14 cellular contexts compared by ENCODE assay signal in genomic region chr2:217593732-217594131, GRCh38.
DNase-seq lines count a peak whose midpoint lies in the region; ATAC-seq, FAIRE-seq and TF ChIP-seq lines count a peak whose summit lies in the region.
"Had no signal": no experiment of that assay in that cellular context is flagged by ENCODE, and none has a peak within 500 bp of the region (broad histone marks: within the 10 kb centered on the region; RNA-seq: fewer than 3 reads in every experiment).

No MANE protein-coding gene starts in this region.

- H2BK120ac ChIP-seq in H1 (replicated peaks; ENCODE audit: low read depth, low read length) = no peak overlapping the region

- no peak for FAIRE-seq in H1 (lab: Jason Lieb, UNC)
- FAIRE-seq: endometrium had no signal

- no peaks in the 10 kb centered on the region for H3K23me2 ChIP-seq in H1 (ENCODE audit: low read depth, low read length)

- H3K4me3 ChIP-seq in H1 (ENCODE audit: extremely low read depth in 1 of 4, insufficient read depth in 2 of 4, low read depth in 3 of 4, low read length in 4 of 4) (no peak overlapping the region), stomach (no peak overlapping the region), uterus (no peak overlapping the region)
- H3K4me3 ChIP-seq: right lobe of liver had no signal

- H3K27ac ChIP-seq in H1 (ENCODE audit: low read depth, low read length) (no peak overlapping the region), stomach (no peak overlapping the region), uterus (no peak overlapping the region)
- H3K27ac ChIP-seq: right lobe of liver had no signal

- no peak overlapping the region for H2BK5ac ChIP-seq in H1 (ENCODE audit: low read depth, low read length)

- H3K27me3 ChIP-seq in H1 (replicated peaks in 1 of 4; ENCODE audit: control insufficient read depth in 3 of 4, extremely low read depth in 1 of 4, insufficient read depth in 3 of 4, low read length in 3 of 4) (no peaks in the 10 kb centered on the region), stomach (no peaks in the 10 kb centered on the region), uterus (no peaks in the 10 kb centered on the region)
- H3K27me3 ChIP-seq: right lobe of liver had no signal

- H3K4ac ChIP-seq in H1 (replicated peaks; ENCODE audit: insufficient read length, low read depth, low read length) = no peak overlapping the region

- no peaks in the 10 kb centered on the region for H3K79me1 ChIP-seq in H1 (ENCODE audit: low read depth, low read length)

- no peak for TF ChIP-seq POLR2A in GM18505 (IDR thresholded peaks at IDR 0.05; ENCODE audit: borderline replicate concordance, extremely low read depth, insufficient read depth, insufficient read length)
- TF ChIP-seq POLR2A in H1 (IDR thresholded peaks at IDR 0.05; ENCODE audit: control extremely low read depth in 1 of 2, low read depth in 2 of 2, low read length in 2 of 2) = no peak
- no peak for TF ChIP-seq POLR2A in stomach (IDR thresholded peaks at IDR 0.05)
- no peak for TF ChIP-seq POLR2A in uterus (IDR thresholded peaks at IDR 0.05)

- H2BK20ac ChIP-seq in H1 (ENCODE audit: low read length) = no peak overlapping the region

- H3K79me2 ChIP-seq in H1 (ENCODE audit: control insufficient read depth in 1 of 2, insufficient read depth in 2 of 2, low read length in 2 of 2) = no peaks in the 10 kb centered on the region

- H4K20me1 ChIP-seq in H1 (replicated peaks in 1 of 2; ENCODE audit: control insufficient read depth in 1 of 2, insufficient read depth in 2 of 2, low read length in 2 of 2) = no peaks in the 10 kb centered on the region

- H2BK15ac ChIP-seq in H1 (ENCODE audit: low read length) = no peak overlapping the region

- no peak overlapping the region for H3K14ac ChIP-seq in H1 (ENCODE audit: insufficient read length)

- TF ChIP-seq RAD21 in H1 (IDR thresholded peaks at IDR 0.05 in 1 of 2, conservative IDR thresholded peaks at IDR 0.05 in 1 of 2; ENCODE audit: low read depth in 2 of 2, low read length in 2 of 2) = no peak

- CTCF ChIA-PET in H1 (lab: Charles Lee; ENCODE audit: partially characterized antibody) = interaction anchor here (0.8 to 1.8 kb wide), 4 partner anchors 13 to 1223 kb away, joined by 3 to 4 read pairs (median 4); no protein-coding TSS in a partner anchor

- no peak overlapping the region for H3K23ac ChIP-seq in H1 (ENCODE audit: insufficient read length)

- intact Hi-C loops in stomach (cut with DNase I; ENCODE audit: low total_unique reads) = no loop called here
- intact Hi-C loops in uterus (cut with DNase I; ENCODE audit: low total_unique reads) = no loop called here

- ATAC-seq in GM18505 (IDR thresholded peaks at IDR 0.05; ENCODE audit: unreplicated experiment) (peak; percentile 73), GM21786 (IDR thresholded peaks at IDR 0.05; ENCODE audit: unreplicated experiment) (peak; percentile 55)

- H3K4me1 ChIP-seq in H1 (replicated peaks in 1 of 4; ENCODE audit: control insufficient read depth in 3 of 4, insufficient read depth in 4 of 4, low read length in 3 of 4) (peaks cover 0 to 9% (median 3%) of the 10 kb centered on the region in 4 experiments; a peak in 4 of 7 replicates), stomach (no peaks in the 10 kb centered on the region), uterus (no peaks in the 10 kb centered on the region)
- H3K4me1 ChIP-seq: right lobe of liver had no signal

- no peak overlapping the region for H4K5ac ChIP-seq in H1 (ENCODE audit: insufficient read length, low read depth, low read length)

- WGBS in H1 (ENCODE audit: extremely low coverage in 1 of 2, insufficient coverage in 1 of 2, insufficient read length in 1 of 2, insufficient replicate concordance in 2 of 2, low coverage in 1 of 2, low lambda C conversion rate in 2 of 2, missing lambda C conversion rate in 1 of 2), 2 experiments = 84% methylated on average over 4 of the region's 4 CpGs; no CpG with 5 or more reads in 1 of the 2 experiments
- WGBS in stomach, 5 donors = 53 to 67% (median 54%) methylated on average over 4 of the region's 4 CpGs

- no peak overlapping the region for H4K91ac ChIP-seq in H1 (replicated peaks; ENCODE audit: insufficient read length, low read length)

- H2BK12ac ChIP-seq in H1 (ENCODE audit: low read depth, low read length) = no peak overlapping the region

- H3K9me3 ChIP-seq in H1 (ENCODE audit: insufficient read depth in 2 of 2, low read depth in 1 of 2, low read length in 1 of 2) = no peaks in the 10 kb centered on the region
- H3K9me3 ChIP-seq in stomach = no peaks in the 10 kb centered on the region
- no peaks in the 10 kb centered on the region for H3K9me3 ChIP-seq in uterus
- H3K9me3 ChIP-seq: right lobe of liver had no signal

- peak; percentile 85 for DNase-seq in MV-4-11 (lab: John Stamatoyannopoulos, UW)
- no peak for DNase-seq in H1 (ENCODE audit: low read depth in 1 of 2, low spot score in 2 of 2)
- DNase-seq in DMS 273 treated with DMSO at 0.1 percent for 48 hours (lab: John Stamatoyannopoulos, UW) = no peak
- no peak for DNase-seq in stomach
- DNase-seq in GM19240 (ENCODE audit: insufficient read length, low spot score) = no peak
- no peak for DNase-seq in uterus
- DNase-seq: activated CD8-positive, alpha-beta memory T cell treated with anti-CD3 and anti-CD28 coated beads, Interleukin-2, amount 50 U/mL, for 4 hours; Calu3; NK-92 treated with Interleukin-12 subunit alpha and Interleukin-12 subunit beta, amount 100 ng/mL, for 24 hours; right lobe of liver; trophoblast cell had no signal

- no peak overlapping the region for H3K9ac ChIP-seq in H1 (replicated peaks in 1 of 4; ENCODE audit: extremely low read depth in 1 of 4, low read depth in 3 of 4, low read length in 3 of 4)

- no peak overlapping the region for H3K4me2 ChIP-seq in H1 (ENCODE audit: insufficient read depth in 1 of 2, low read depth in 2 of 2, low read length in 2 of 2)

- peak overlapping the region; percentile 40; the same call in 1 of the 2 replicates for H4K8ac ChIP-seq in H1 (ENCODE audit: extremely low read depth, insufficient read depth, low read length)

- H3K18ac ChIP-seq in H1 (ENCODE audit: extremely low read depth, low read length) = no peak overlapping the region

- TF ChIP-seq EP300 in H1 (IDR thresholded peaks at IDR 0.05; ENCODE audit: borderline replicate concordance in 1 of 2, low read depth in 2 of 2, low read length in 2 of 2) = no peak
- no peak for TF ChIP-seq EP300 in stomach (IDR thresholded peaks at IDR 0.05)

- POLR2A ChIA-PET in H1 (lab: Charles Lee; ENCODE audit: partially characterized antibody) = no interaction called here

- H3K36me3 ChIP-seq in H1 (ENCODE audit: control insufficient read depth in 2 of 4, insufficient read depth in 4 of 4, low read length in 3 of 4) = no peaks in the 10 kb centered on the region
- H3K36me3 ChIP-seq in stomach = no peaks in the 10 kb centered on the region
- no peaks in the 10 kb centered on the region for H3K36me3 ChIP-seq in uterus
- H3K36me3 ChIP-seq: right lobe of liver had no signal

- H3K56ac ChIP-seq in H1 (replicated peaks; ENCODE audit: insufficient read length, low read depth, low read length) = no peak overlapping the region

- H2AFZ ChIP-seq in H1 (ENCODE audit: low read length) = no peak overlapping the region

- H2AK5ac ChIP-seq in H1 (ENCODE audit: low read depth, low read length) = no peak overlapping the region

- TF ChIP-seq CTCF in H1 (IDR thresholded peaks at IDR 0.05; ENCODE audit: control extremely low read depth in 1 of 3, insufficient read depth in 1 of 3, low read depth in 1 of 3, low read length in 3 of 3) = no peak
- TF ChIP-seq CTCF in stomach (IDR thresholded peaks at IDR 0.05) = no peak
- no peak for TF ChIP-seq CTCF in uterus (IDR thresholded peaks at IDR 0.05)

TF ChIP-seq in H1, 55 proteins besides CTCF, POLR2A, EP300 and RAD21:
- no peak for TF ChIP-seq RXRA (IDR thresholded peaks at IDR 0.05; ENCODE audit: insufficient read depth, low read depth, low read length)
- no peak for TF ChIP-seq PHF8 (conservative IDR thresholded peaks at IDR 0.05; ENCODE audit: low read depth, low read length)
- TF ChIP-seq CREB1 (IDR thresholded peaks at IDR 0.05) = no peak
- no peak for TF ChIP-seq E2F6 (IDR thresholded peaks at IDR 0.05)
- no peak for TF ChIP-seq CBX5 (IDR thresholded peaks at IDR 0.05; ENCODE audit: low read depth, low read length)
- no peak for TF ChIP-seq RBBP5 (IDR thresholded peaks at IDR 0.05; ENCODE audit: borderline replicate concordance, low read depth, low read length)
- no peak for TF ChIP-seq HDAC6 (IDR thresholded peaks at IDR 0.05; ENCODE audit: low read depth, low read length)
